ENCODE assay signal across 19 cellular contexts in the genomic region with DNA sequence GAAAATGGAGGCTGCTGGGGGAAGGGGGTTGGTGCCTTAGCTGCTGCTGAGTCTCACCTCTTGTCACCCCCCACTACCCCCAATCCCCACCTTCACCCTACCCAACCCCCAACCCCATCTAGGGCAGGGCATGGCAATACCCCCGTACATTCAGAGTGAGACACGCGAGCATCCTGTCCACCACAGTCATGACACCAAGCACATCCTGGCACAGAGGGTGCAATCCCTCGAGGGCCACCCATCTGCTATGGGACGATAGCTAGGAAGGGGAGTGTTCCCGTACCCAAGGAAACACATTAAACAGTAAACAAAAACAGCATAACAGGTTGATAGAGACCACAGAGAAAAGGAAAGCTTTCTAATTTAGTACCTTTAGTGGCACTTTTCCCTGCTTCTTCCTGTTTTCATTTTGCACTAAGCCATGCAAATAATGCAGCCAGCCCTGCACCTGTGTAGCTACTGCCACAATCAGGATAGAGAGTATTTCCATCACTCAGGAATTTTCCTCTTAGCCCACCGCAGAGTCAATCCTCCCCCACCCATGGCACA. TPM values are rescaled to one million over a fixed set of nuclear protein-coding genes. Genes with fewer than 3 reads are reported as not detected.
DNase-seq lines count a peak whose midpoint lies in the region; ATAC-seq and TF ChIP-seq lines count a peak whose summit lies in the region.
"Had no signal": no experiment of that assay in that cellular context is flagged by ENCODE, and none has a peak within 500 bp of the region (broad histone marks: within the 10 kb centered on the region; RNA-seq: fewer than 3 reads in every experiment).

No MANE protein-coding gene starts in this region.

- H3K36me3 Mint-ChIP-seq in nephron (ENCODE audit: low read depth) = no peaks in the 10 kb centered on the region

- ATAC-seq in HG02610 (IDR thresholded peaks at IDR 0.05; ENCODE audit: unreplicated experiment) = peak; percentile 37

- H3K4me3 ChIP-seq in thyroid gland (replicated peaks in 1 of 3) (no peak overlapping the region), esophagus muscularis mucosa (no peak overlapping the region)
- H3K4me3 ChIP-seq: testis had no signal

- H3K27me3 Mint-ChIP-seq in nephron (ENCODE audit: low read depth) = peaks cover 51% of the 10 kb centered on the region

- no peak overlapping the region for H3K27ac Mint-ChIP-seq in nephron
- H3K27ac Mint-ChIP-seq: T-helper 1 cell treated with Interleukin-12 subunit alpha and Interleukin-12 subunit beta and Interleukin-4 antibody, amounts not matched to agents 30 μg/mL and 1 μg/mL, for 36 hours had no signal

- H3K27me3 ChIP-seq in thyroid gland (no peaks in the 10 kb centered on the region), esophagus muscularis mucosa (peaks cover 0 to 9% (median 0%) of the 10 kb centered on the region in 4 donors)
- H3K27me3 ChIP-seq: testis had no signal

- no peak for TF ChIP-seq POLR2A in thyroid gland (IDR thresholded peaks at IDR 0.05)
- TF ChIP-seq POLR2A in esophagus muscularis mucosa (IDR thresholded peaks at IDR 0.05; ENCODE audit: low read depth) = no peak

- DNase-seq in DMS53 (lab: John Stamatoyannopoulos, UW) (peak; percentile 34), DMS53 treated with DMSO at 0.1 percent for 48 hours (lab: John Stamatoyannopoulos, UW; ENCODE audit: unreplicated experiment) (no peak), thyroid gland (no peak), esophagus muscularis mucosa (ENCODE audit: extremely low spot score) (no peak), T-helper 1 cell (no peak)
- peak; percentile 42 for DNase-seq in activated CD8-positive, alpha-beta memory T cell treated with anti-CD3 and anti-CD28 coated beads, Interleukin-2, amount 50 U/mL, for 48 hours
- DNase-seq: activated naive CD4-positive, alpha-beta T cell treated with Interleukin-2 at 50 U/mL for 16 hours; aorta; cerebellar nuclear complex; H7; NCI-H2081 treated with DMSO at 0.1 percent for 48 hours; NCI-H526 treated with DMSO at 0.1 percent for 48 hours; OCI-M1; SHP77; testis had no signal

- H3K4me3 Mint-ChIP-seq in nephron = peak overlapping the region in 2 of 3 experiments; percentile 47 to 74

- WGBS in thyroid gland, 2 donors = 87 to 89% methylated on average over 7 of the region's 7 CpGs
- WGBS in esophagus muscularis mucosa = 89% methylated on average over 7 of the region's 7 CpGs

- H3K36me3 ChIP-seq in thyroid gland (no peaks in the 10 kb centered on the region), esophagus muscularis mucosa (no peaks in the 10 kb centered on the region)

- TF ChIP-seq EP300 in esophagus muscularis mucosa (IDR thresholded peaks at IDR 0.05) = no peak

- TF ChIP-seq CTCF in nephron (IDR thresholded peaks at IDR 0.05; ENCODE audit: unreplicated experiment in 3 of 3) = no peak
- no peak for TF ChIP-seq CTCF in thyroid gland (IDR thresholded peaks at IDR 0.05)
- TF ChIP-seq CTCF in esophagus muscularis mucosa (IDR thresholded peaks at IDR 0.05) = no peak

- intact Hi-C loops in thyroid gland (cut with DNase I) = no loop called here
- intact Hi-C loops in esophagus muscularis mucosa (cut with DNase I) = loop anchor here (10.0 kb wide), 1 partner anchor 135 kb away; no protein-coding TSS in a partner anchor

- no peaks in the 10 kb centered on the region for H3K9me3 ChIP-seq in thyroid gland
- no peaks in the 10 kb centered on the region for H3K9me3 ChIP-seq in esophagus muscularis mucosa
- H3K9me3 ChIP-seq: testis had no signal

- H3K27ac ChIP-seq in thyroid gland (no peak overlapping the region), esophagus muscularis mucosa (replicated peaks in 1 of 4) (no peak overlapping the region)
- H3K27ac ChIP-seq: 22Rv1, testis had no signal

- H3K4me1 ChIP-seq in thyroid gland = peaks cover 4 to 5% of the 10 kb centered on the region in 2 donors
- H3K4me1 ChIP-seq in esophagus muscularis mucosa = peaks cover 0 to 21% (median 15%) of the 10 kb centered on the region in 4 donors
- H3K4me1 ChIP-seq: testis had no signal

- H3K9me3 Mint-ChIP-seq in nephron = no peaks in the 10 kb centered on the region
- H3K9me3 Mint-ChIP-seq: T-helper 1 cell treated with Interleukin-12 subunit alpha and Interleukin-12 subunit beta and Interleukin-4 antibody, amounts not matched to agents 30 μg/mL and 1 μg/mL, for 36 hours had no signal

- H3K4me1 Mint-ChIP-seq in nephron = peaks cover 7% of the 10 kb centered on the region

RNA-seq across cellular contexts. Expression of gene SMKR1, which starts 2.3 kb away (rescaled TPM):
- total RNA-seq in thyroid gland (1 to 10 TPM in 3 of 4 donors, under 1 TPM in 1; 0.56 to 2.7 (median 1.1) TPM), esophagus muscularis mucosa (under 1 TPM in 1 of 4 donors, not detected in 3; 0.33 TPM)
- total RNA-seq: aorta, H7 had no signal

Comparison
In these comparisons a context has a peak if more than half of its experiments do, and no peak if none do; other contexts are left out.
1. DNase-seq: peak in DMS53 (single experiment) and activated CD8-positive, alpha-beta memory T cell treated with anti-CD3 and anti-CD28 coated beads, Interleukin-2, amount 50 U/mL, for 48 hours (single experiment); none in DMS53 treated with DMSO at 0.1 percent for 48 hours (single experiment), thyroid gland (0 of 2), esophagus muscularis mucosa (single experiment) and T-helper 1 cell (0 of 5).